ENCODE assay signal across 8 cellular contexts in the genomic region with DNA sequence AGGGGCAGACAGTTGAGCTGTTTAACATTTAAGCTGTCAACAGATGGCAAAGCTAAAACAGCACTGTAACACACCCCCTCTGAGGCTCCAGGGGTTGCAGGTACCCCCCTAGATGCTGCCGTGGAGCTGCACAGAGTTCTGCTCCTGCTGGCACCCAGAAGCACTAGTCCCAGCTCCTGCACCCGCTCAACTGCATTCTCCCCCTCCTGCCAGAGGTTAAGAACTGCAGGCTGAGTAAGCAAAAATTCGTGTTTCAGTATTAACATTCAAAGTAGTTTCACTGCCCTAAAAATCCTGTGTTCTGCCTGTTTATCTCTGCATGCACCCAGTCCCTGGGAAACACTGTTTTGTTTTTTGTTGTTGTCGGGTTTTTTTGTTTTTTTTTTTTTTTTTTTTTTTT.
A peak's percentile ranks its signal among the peaks of the same experiment; 100 is the strongest.
DNase-seq lines count a peak whose midpoint lies in the region; ATAC-seq and TF ChIP-seq lines count a peak whose summit lies in the region.

No MANE protein-coding gene starts in this region.

- no peaks in the 10 kb centered on the region for H3K36me3 ChIP-seq in ascending aorta

- peak in 1 of 3 experiments; percentile 9 for TF ChIP-seq CTCF in ascending aorta (IDR thresholded peaks at IDR 0.05)

- no peaks in the 10 kb centered on the region for H3K27me3 ChIP-seq in ascending aorta

- no peaks in the 10 kb centered on the region for H3K27me3 Mint-ChIP-seq in activated CD4-positive, alpha-beta memory T cell treated with anti-CD3 and anti-CD28 coated beads for 36 hours

- CTCF ChIA-PET in activated CD4-positive, alpha-beta memory T cell treated with anti-CD3 and anti-CD28 coated beads for 36 hours (lab: Charles Lee) = no interaction called here

- no peaks in the 10 kb centered on the region for H3K4me1 Mint-ChIP-seq in activated CD4-positive, alpha-beta memory T cell treated with anti-CD3 and anti-CD28 coated beads for 36 hours (ENCODE audit: low read depth)

- H3K9me3 Mint-ChIP-seq in activated CD4-positive, alpha-beta memory T cell treated with anti-CD3 and anti-CD28 coated beads for 36 hours = peaks cover 2% of the 10 kb centered on the region

- no peak overlapping the region for H3K4me3 Mint-ChIP-seq in activated CD4-positive, alpha-beta memory T cell treated with anti-CD3 and anti-CD28 coated beads for 36 hours

- H3K27ac Mint-ChIP-seq in activated CD4-positive, alpha-beta memory T cell treated with anti-CD3 and anti-CD28 coated beads for 36 hours = no peak overlapping the region

- H3K36me3 Mint-ChIP-seq in activated CD4-positive, alpha-beta memory T cell treated with anti-CD3 and anti-CD28 coated beads for 36 hours = no peaks in the 10 kb centered on the region

- H3K27ac ChIP-seq in ascending aorta = no peak overlapping the region

- H3K9me3 ChIP-seq in ascending aorta = no peaks in the 10 kb centered on the region

- POLR2A ChIA-PET in activated CD4-positive, alpha-beta memory T cell treated with anti-CD3 and anti-CD28 coated beads for 36 hours (lab: Charles Lee) = no interaction called here

- ATAC-seq in GM19328 (IDR thresholded peaks at IDR 0.05; ENCODE audit: unreplicated experiment) (peak; percentile 94), HG03135 (IDR thresholded peaks at IDR 0.05; ENCODE audit: unreplicated experiment) (peak; percentile 89)

- H3K4me3 ChIP-seq in ascending aorta = no peak overlapping the region

- peak; percentile 21 for DNase-seq in Daoy (ENCODE audit: low read depth)
- DNase-seq in RKO (ENCODE audit: low spot score) = peak; percentile 62
- peak; percentile 62 for DNase-seq in iPS-NIHi11 (ENCODE audit: low spot score)
- no peak for DNase-seq in EL
- no peak for DNase-seq in activated CD4-positive, alpha-beta memory T cell treated with anti-CD3 and anti-CD28 coated beads for 36 hours
- no peak for DNase-seq in ascending aorta (ENCODE audit: low spot score in 2 of 2)

- intact Hi-C loops in activated CD4-positive, alpha-beta memory T cell treated with anti-CD3 and anti-CD28 coated beads for 36 hours (cut with micrococcal nuclease) = no loop called here
- intact Hi-C loops in ascending aorta (cut with DNase I) = no loop called here

- no peaks in the 10 kb centered on the region for H3K4me1 ChIP-seq in ascending aorta

Comparison
In these comparisons a context has a peak if more than half of its experiments do, and no peak if none do; other contexts are left out.
1. DNase-seq: peak in Daoy (single experiment), RKO (single experiment) and iPS-NIHi11 (single experiment); none in EL (single experiment), activated CD4-positive, alpha-beta memory T cell treated with anti-CD3 and anti-CD28 coated beads for 36 hours (single experiment) and ascending aorta (0 of 2).